Comparison of ENCODE assay signal across 8 cellular contexts in the genomic region with DNA sequence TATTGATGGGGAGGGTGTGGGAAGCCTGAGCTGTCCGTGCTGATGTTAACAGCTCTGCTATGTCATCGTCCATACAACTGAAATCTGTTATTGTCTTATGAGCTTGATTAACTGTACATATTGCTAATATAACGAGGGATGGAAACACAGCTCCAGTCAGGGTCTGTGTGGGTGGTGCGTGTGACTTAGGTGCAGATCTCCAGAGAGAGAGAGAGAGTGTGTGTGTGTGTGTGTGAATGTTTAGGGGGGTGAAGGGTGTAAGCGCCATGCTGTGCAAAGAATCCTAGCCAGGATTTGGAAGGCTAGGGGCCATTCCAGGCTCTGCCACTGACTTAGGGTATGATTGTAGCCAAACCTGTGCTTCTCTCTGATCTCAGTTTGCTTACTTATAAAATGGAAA.
"Had no signal": no experiment of that assay in that cellular context is flagged by ENCODE, and none has a peak within 500 bp of the region (broad histone marks: within the 10 kb centered on the region; RNA-seq: fewer than 3 reads in every experiment).

No MANE protein-coding gene starts in this region.

- H3K4me3 ChIP-seq: GM23338, HAP-1, K562 had no signal

- H3K4me2 ChIP-seq: GM23338 had no signal

- H2AFZ ChIP-seq: GM23338 had no signal

- H3K4me1 ChIP-seq: HAP-1 had no signal

- FAIRE-seq: HTR-8/SVneo, K562 had no signal

- H3K9me3 ChIP-seq: HAP-1 had no signal

- ATAC-seq: GM23338, HCT116, K562 had no signal

- H3K36me3 ChIP-seq: HAP-1 had no signal

- DNase-seq: H7, IMR-90, KG1 had no signal
